In genomic region chr2:112451317-112451716, GRCh38 we compare ENCODE assay signal across 8 cellular contexts.
"Had no signal": no experiment of that assay in that cellular context is flagged by ENCODE, and none has a peak within 500 bp of the region (broad histone marks: within the 10 kb centered on the region; RNA-seq: fewer than 3 reads in every experiment).

No MANE protein-coding gene starts in this region.

- H3K4me2 ChIP-seq: KMS-11 had no signal

- FAIRE-seq: HTR-8/SVneo had no signal

- H3K9ac ChIP-seq: KMS-11 had no signal

- H3K27ac ChIP-seq: HL-60, KMS-11 had no signal

- DNase-seq: IMR-90, Karpas-422, Kasumi-1, KBM-7, KG1 had no signal
